In genomic region chr3:149003653-149004305, GRCh38 we compare ENCODE assay signal across 9 cellular contexts. TPM values are rescaled to one million over a fixed set of nuclear protein-coding genes. Genes with fewer than 3 reads are reported as not detected.
DNase-seq lines count a peak whose midpoint lies in the region; ATAC-seq and TF ChIP-seq lines count a peak whose summit lies in the region.
"Had no signal": no experiment of that assay in that cellular context is flagged by ENCODE, and none has a peak within 500 bp of the region (broad histone marks: within the 10 kb centered on the region; RNA-seq: fewer than 3 reads in every experiment).

No MANE protein-coding gene starts in this region.

- TF ChIP-seq CTCF in PC-9 (conservative IDR thresholded peaks at IDR 0.05) (no peak), thoracic aorta (IDR thresholded peaks at IDR 0.05) (no peak)

- CTCF ChIA-PET in PC-9 (lab: Charles Lee) = interaction anchor here (0.5 kb wide), 1 partner anchor 48 kb away, joined by 5 read pairs; no protein-coding TSS in a partner anchor

- H3K9me3 ChIP-seq in PC-9 (ENCODE audit: insufficient read depth, low read depth) (no peaks in the 10 kb centered on the region), thoracic aorta (no peaks in the 10 kb centered on the region)
- H3K9me3 ChIP-seq: SJCRH30 had no signal

- no TSS peak for BruUV-seq in PC-9 (replicated peaks; lab: Mats Ljungman, UMichigan)

- H3K27me3 ChIP-seq in PC-9 (ENCODE audit: insufficient read depth, low read depth) (no peaks in the 10 kb centered on the region), thoracic aorta (replicated peaks; ENCODE audit: insufficient read depth) (no peaks in the 10 kb centered on the region)
- H3K27me3 ChIP-seq: SJCRH30 had no signal

- no peaks in the 10 kb centered on the region for H4K20me1 ChIP-seq in PC-9 (ENCODE audit: insufficient read depth)

- ATAC-seq in HG02973 (IDR thresholded peaks at IDR 0.05; ENCODE audit: unreplicated experiment) = peak; percentile 88
- no peak for ATAC-seq in thoracic aorta (ENCODE audit: insufficient number of reproducible peaks, low FRiP score, low read depth)

- H3K4me1 ChIP-seq in PC-9 (replicated peaks; ENCODE audit: insufficient read depth) (peaks cover 7% of the 10 kb centered on the region; the same call in 1 of the 2 replicates), thoracic aorta (ENCODE audit: control insufficient read depth in 1 of 2, low read depth in 2 of 2) (peaks cover 7 to 26% of the 10 kb centered on the region in 2 donors)

- H3K4me3 ChIP-seq in PC-9 (no peak overlapping the region), thoracic aorta (no peak overlapping the region)
- H3K4me3 ChIP-seq: SJCRH30 had no signal

- DNase-seq in stimulated activated naive CD4-positive, alpha-beta T cell treated with Interleukin-2 at 50 U/mL for 16 hours (lab: John Stamatoyannopoulos, UW) = peak; percentile 2
- DNase-seq in stimulated activated naive CD4-positive, alpha-beta T cell (lab: John Stamatoyannopoulos, UW) = no peak
- peak; percentile 7 to 47 for DNase-seq in PC-9
- DNase-seq in thoracic aorta (ENCODE audit: low spot score) = no peak
- no peak for DNase-seq in dermis blood vessel endothelial cell
- DNase-seq in hippocampal formation (lab: John Stamatoyannopoulos, UW) = no peak
- DNase-seq in epidermal melanocyte (ENCODE audit: insufficient read length, low spot score) = no peak

- no peak overlapping the region for H2AFZ ChIP-seq in PC-9

- H3K79me2 ChIP-seq in PC-9 (ENCODE audit: low read depth) = no peaks in the 10 kb centered on the region

- H3K36me3 ChIP-seq in PC-9 (ENCODE audit: low read depth) = no peaks in the 10 kb centered on the region
- H3K36me3 ChIP-seq in thoracic aorta = peaks cover 8% of the 10 kb centered on the region

- H3K27ac ChIP-seq in PC-9 (no peak overlapping the region), thoracic aorta (peak overlapping the region; percentile 53 to 61)
- H3K27ac ChIP-seq: SJCRH30 had no signal

- H3K9me2 ChIP-seq in PC-9 (ENCODE audit: insufficient read depth) = no peaks in the 10 kb centered on the region

- intact Hi-C loops in PC-9 (cut with micrococcal nuclease; ENCODE audit: unreplicated experiment) = no loop called here

- H3F3A ChIP-seq in PC-9 (ENCODE audit: insufficient read depth, low read depth) = peaks cover 14% of the 10 kb centered on the region; the same call in 1 of the 2 replicates

- H3K4me2 ChIP-seq in PC-9 = no peak overlapping the region

- POLR2A ChIA-PET in PC-9 (lab: Charles Lee; ENCODE audit: unreplicated experiment) = no interaction called here

RNA-seq across cellular contexts. Expression of gene GYG1, which starts 12.4 kb away (rescaled TPM):
- total RNA-seq in PC-9 (2021) (16.5 and 20.3 TPM in 2 replicates), thoracic aorta (10 to 100 TPM; 72.6 to 89.5 TPM), dermis blood vessel endothelial cell (38.6 and 48.0 TPM in 2 replicates)

Comparison
In these comparisons a context has a peak if more than half of its experiments do, and no peak if none do; other contexts are left out.
1. DNase-seq: peak in stimulated activated naive CD4-positive, alpha-beta T cell treated with Interleukin-2 at 50 U/mL for 16 hours (single experiment) and PC-9 (2 of 2); none in stimulated activated naive CD4-positive, alpha-beta T cell (0 of 6), thoracic aorta (single experiment), dermis blood vessel endothelial cell (single experiment), hippocampal formation (0 of 2) and epidermal melanocyte (single experiment).